In the genomic region with DNA sequence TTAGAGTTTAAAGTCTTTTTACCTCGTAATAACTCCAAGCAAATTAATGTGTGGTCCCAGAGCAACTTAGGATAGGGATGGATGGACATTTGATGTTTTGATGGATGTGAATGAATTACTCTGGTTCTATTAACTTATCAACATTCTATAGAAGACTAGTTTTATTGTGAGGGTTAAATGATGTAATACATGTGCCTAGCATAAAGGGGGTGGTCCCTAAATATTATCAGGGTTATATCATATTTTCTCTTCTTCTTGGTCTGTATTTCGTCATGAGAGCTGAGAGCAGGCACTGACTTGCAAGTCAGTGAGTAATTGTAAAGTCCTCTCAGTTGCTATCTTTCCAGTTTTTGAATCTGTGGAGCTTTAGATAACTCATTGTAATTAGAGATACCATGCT, we compare ENCODE assay signal across 21 cellular contexts.
"Had no signal": no experiment of that assay in that cellular context is flagged by ENCODE, and none has a peak within 500 bp of the region (broad histone marks: within the 10 kb centered on the region; RNA-seq: fewer than 3 reads in every experiment).

No MANE protein-coding gene starts in this region.

- H3K27ac Mint-ChIP-seq: activated CD4-positive, alpha-beta T cell treated with anti-CD3 and anti-CD28 coated beads, Interleukin-2, amount 10 ng/mL, durations not matched to agents 7 days and 5 days; activated CD8-positive, alpha-beta memory T cell treated with anti-CD3 and anti-CD28 coated beads, Interleukin-2, amount 10 ng/mL, durations not matched to agents 7 days and 5 days; activated CD8-positive, alpha-beta T cell treated with anti-CD3 and anti-CD28 coated beads for 36 hours; activated naive CD4-positive, alpha-beta T cell treated with anti-CD3 and anti-CD28 coated beads, Interleukin-2, amount 10 ng/mL, durations not matched to agents 7 days and 5 days; natural killer cell; progenitor cell of endocrine pancreas had no signal

- H3K36me3 ChIP-seq: sigmoid colon, upper lobe of right lung had no signal

- H3K27me3 Mint-ChIP-seq: activated CD8-positive, alpha-beta memory T cell treated with anti-CD3 and anti-CD28 coated beads, Interleukin-2, amount 10 ng/mL, durations not matched to agents 7 days and 5 days; activated CD8-positive, alpha-beta T cell treated with anti-CD3 and anti-CD28 coated beads for 36 hours had no signal

- H3K36me3 Mint-ChIP-seq: activated naive CD4-positive, alpha-beta T cell treated with anti-CD3 and anti-CD28 coated beads, Interleukin-2, amount 10 ng/mL, durations not matched to agents 7 days and 5 days; natural killer cell had no signal

- H3K4me3 Mint-ChIP-seq: activated CD4-positive, alpha-beta T cell treated with anti-CD3 and anti-CD28 coated beads, Interleukin-2, amount 10 ng/mL, durations not matched to agents 7 days and 5 days; activated CD8-positive, alpha-beta memory T cell treated with anti-CD3 and anti-CD28 coated beads, Interleukin-2, amount 10 ng/mL, durations not matched to agents 7 days and 5 days; activated CD8-positive, alpha-beta T cell treated with anti-CD3 and anti-CD28 coated beads for 36 hours; activated naive CD4-positive, alpha-beta T cell treated with anti-CD3 and anti-CD28 coated beads, Interleukin-2, amount 10 ng/mL, durations not matched to agents 7 days and 5 days; natural killer cell had no signal

- H3K9me3 Mint-ChIP-seq: activated CD8-positive, alpha-beta T cell treated with anti-CD3 and anti-CD28 coated beads for 36 hours; activated naive CD4-positive, alpha-beta T cell treated with anti-CD3 and anti-CD28 coated beads, Interleukin-2, amount 10 ng/mL, durations not matched to agents 7 days and 5 days; natural killer cell had no signal

- H3K4me1 ChIP-seq: body of pancreas, sigmoid colon, upper lobe of right lung had no signal

- H3K9me3 ChIP-seq: body of pancreas, sigmoid colon, upper lobe of right lung had no signal

- ATAC-seq: activated CD8-positive, alpha-beta memory T cell treated with anti-CD3 and anti-CD28 coated beads, Interleukin-2, amount 10 ng/mL, durations not matched to agents 7 days and 5 days; activated CD8-positive, alpha-beta T cell treated with anti-CD3 and anti-CD28 coated beads for 36 hours; body of pancreas; left lobe of liver; natural killer cell; upper lobe of right lung had no signal

- DNase-seq: activated CD4-positive, alpha-beta T cell treated with anti-CD3 and anti-CD28 coated beads, Interleukin-2, amount 10 ng/mL, durations not matched to agents 7 days and 5 days; activated CD4-positive, CD25-positive, alpha-beta regulatory T cell treated with anti-CD3 and anti-CD28 coated beads, Interleukin-2, amount 50 U/mL, for 72 hours; activated CD8-positive, alpha-beta memory T cell treated with anti-CD3 and anti-CD28 coated beads, Interleukin-2, amount 10 ng/mL, durations not matched to agents 7 days and 5 days; activated CD8-positive, alpha-beta T cell treated with anti-CD3 and anti-CD28 coated beads for 36 hours; activated effector memory CD4-positive, alpha-beta T cell treated with anti-CD3 and anti-CD28 coated beads, Interleukin-2, amount 50 U/mL, for 16 hours; activated naive CD4-positive, alpha-beta T cell treated with anti-CD3 and anti-CD28 coated beads, Interleukin-2, amount 10 ng/mL, durations not matched to agents 7 days and 5 days; activated T-cell treated with anti-CD3 and anti-CD28 coated beads for 4 hours; body of pancreas; central memory CD4-positive, alpha-beta T cell; foreskin fibroblast; kidney; midbrain; natural killer cell; retina; sigmoid colon; stimulated activated CD4-positive, alpha-beta T cell treated with anti-CD3 and anti-CD28 coated beads, Interleukin-4, amount 100 ng/mL, for 1 hour; stimulated activated naive CD4-positive, alpha-beta T cell treated with Interleukin-2 at 50 U/mL for 16 hours; upper lobe of right lung had no signal

- H3K27ac ChIP-seq: body of pancreas, sigmoid colon, upper lobe of right lung, VCaP had no signal

- H3K4me3 ChIP-seq: body of pancreas, sigmoid colon, upper lobe of right lung had no signal

- H3K4me1 Mint-ChIP-seq: natural killer cell had no signal
